ENCODE assay signal across 8 cellular contexts in the genomic region with DNA sequence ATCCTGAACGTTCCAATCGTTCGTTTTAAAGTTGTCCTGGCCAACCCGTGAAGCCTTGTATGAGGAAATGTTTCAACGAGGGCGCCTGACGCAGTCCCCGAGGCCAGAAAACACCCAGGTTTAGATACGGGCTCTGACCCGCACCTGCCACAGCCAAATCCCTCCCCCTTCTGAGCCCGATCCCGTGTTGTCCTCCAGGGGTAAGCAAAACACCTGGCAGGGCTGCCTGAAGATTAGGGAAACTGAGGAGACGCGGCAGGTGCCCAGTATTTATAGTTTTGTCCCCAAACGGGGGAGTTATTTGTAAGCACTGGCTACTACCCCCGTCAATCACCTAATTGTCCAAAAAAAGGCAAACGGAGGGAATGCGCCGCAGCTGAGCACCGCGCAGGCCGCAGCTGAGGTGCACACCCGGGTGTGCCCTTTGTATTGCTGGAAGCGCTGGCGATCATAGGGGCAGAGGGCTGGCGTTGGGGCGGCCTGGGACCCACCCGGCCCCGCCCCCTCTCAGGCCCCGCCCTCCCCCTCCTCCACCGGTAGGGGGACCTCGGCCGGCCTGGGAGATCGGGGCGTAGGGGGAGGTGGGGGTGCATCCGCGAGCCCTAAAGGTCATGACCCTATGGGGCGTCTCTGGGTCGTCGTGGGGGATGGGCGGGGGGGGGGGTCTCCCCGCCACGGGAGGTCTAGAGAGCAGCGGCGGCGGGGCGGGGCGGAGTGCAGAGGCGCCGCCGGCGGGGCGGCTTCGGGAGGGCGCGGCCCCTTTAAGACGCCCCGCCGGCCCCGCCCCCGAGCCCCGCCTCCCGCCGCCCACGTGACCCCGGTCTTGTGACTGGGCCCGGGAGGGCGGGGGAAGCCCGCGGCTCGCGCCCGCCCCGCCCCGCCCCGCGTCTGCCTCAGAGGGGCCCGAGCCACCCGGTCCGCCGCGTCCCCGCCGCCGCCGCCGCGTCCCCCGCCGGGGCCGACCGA. TPM values are rescaled to one million over a fixed set of nuclear protein-coding genes. Genes with fewer than 3 reads are reported as not detected.
DNase-seq lines count a peak whose midpoint lies in the region; TF ChIP-seq lines count a peak whose summit lies in the region.

A gene with protein sequence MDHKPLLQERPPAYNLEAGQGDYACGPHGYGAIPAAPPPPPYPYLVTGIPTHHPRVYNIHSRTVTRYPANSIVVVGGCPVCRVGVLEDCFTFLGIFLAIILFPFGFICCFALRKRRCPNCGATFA (plus strand): TSS at position 896 of the 966 bp plus-strand sequence. CDS start 110 bp downstream, outside the sequence.

- TF ChIP-seq POLR2A in transverse colon (IDR thresholded peaks at IDR 0.05), result peak; percentile 98

- no peak for DNase-seq in HFF-Myc (ENCODE audit: extremely low read depth, low read depth)
- peak; percentile 93 for DNase-seq in NCI-H1092 treated with DMSO at 0.1 percent for 48 hours (lab: John Stamatoyannopoulos, UW)
- peak; percentile 58 to 83 for DNase-seq in SW 1271 (lab: John Stamatoyannopoulos, UW)
- DNase-seq in activated naive CD8-positive, alpha-beta T cell treated with anti-CD3 and anti-CD28 coated beads, Interleukin-2, amount 50 U/mL, for 16 hours (ENCODE audit: low read depth, low spot score), result peak; percentile 85
- peak; percentile 93 to 96 for DNase-seq in cardiac muscle cell (ENCODE audit: low read depth in 1 of 2, low spot score in 1 of 2)
- peak; percentile 77 for DNase-seq in pons (ENCODE audit: low spot score)
- peak; percentile 95 for DNase-seq in transverse colon

- H3K27me3 ChIP-seq in cardiac muscle cell, result no peaks in the 10 kb centered on the region
- no peaks in the 10 kb centered on the region for H3K27me3 ChIP-seq in transverse colon

- TF ChIP-seq CTCF in HFF-Myc (IDR thresholded peaks at IDR 0.05; ENCODE audit: low read depth, low read length, missing control alignments) (no peak), cardiac muscle cell (IDR thresholded peaks at IDR 0.05; ENCODE audit: low read depth, low read length) (no peak), transverse colon (IDR thresholded peaks at IDR 0.05) (peak in 1 of 5 experiments; percentile 44)

- no peaks in the 10 kb centered on the region for H3K36me3 ChIP-seq in cardiac muscle cell
- H3K36me3 ChIP-seq in transverse colon, result no peaks in the 10 kb centered on the region

- H3K9me3 ChIP-seq in cardiac muscle cell (ENCODE audit: low read depth), result no peaks in the 10 kb centered on the region
- H3K9me3 ChIP-seq in transverse colon, result no peaks in the 10 kb centered on the region

- intact Hi-C loops in transverse colon (cut with DNase I; ENCODE audit: low total_unique reads), result no loop called here

- H3K4me1 ChIP-seq in cardiac muscle cell (ENCODE audit: low read depth) (peaks cover 13% of the 10 kb centered on the region), transverse colon (peaks cover 33 to 63% (median 56%) of the 10 kb centered on the region in 4 donors)

- H3K4me3 ChIP-seq in GM08714 (ENCODE audit: low read length) (peak within 1 kb of the TSS; percentile 89), HFF-Myc (replicated peaks; ENCODE audit: low read depth, low read length) (peak within 1 kb of the TSS; percentile 79), cardiac muscle cell (peak within 1 kb of the TSS; percentile 100), transverse colon (peak within 1 kb of the TSS; percentile 64 to 97 (median 96))

- in situ Hi-C loops in transverse colon (cut with MboI; ENCODE audit: low pct_ligation_motif_present in 1 of 4, low pct_unique_long_range_greater_than_20kb in 1 of 4, low sequenced_read_pairs in 3 of 4), result loop anchor here in 2 of 4 donors (25.0 kb wide), 1 partner anchor 131 kb away; a partner anchor contains a TSS

- WGBS in transverse colon (ENCODE audit: low coverage in 1 of 2), 2 donors, result 0 to 2% methylated on average over 5 to 21 of the region's 92 CpGs

- TF ChIP-seq EP300 in transverse colon (IDR thresholded peaks at IDR 0.05; ENCODE audit: low read depth), result no peak

- H3K27ac ChIP-seq in cardiac muscle cell (peak within 1 kb of the TSS; percentile 81), transverse colon (peak within 1 kb of the TSS; percentile 88 to 98 (median 96))

RNA-seq across cellular contexts. Expression of the gene that starts here (rescaled TPM):
- 23.0 and 30.0 TPM in 2 replicates for total RNA-seq in cardiac muscle cell
- 50.8 and 61.4 TPM in 2 replicates for polyA plus RNA-seq in cardiac muscle cell
- 10 to 100 TPM in 3 of 4 donors, 1 to 10 TPM in 1; 9.8 to 87.5 (median 51.5) TPM for total RNA-seq in transverse colon
